ENCODE assay signal across 7 cellular contexts in genomic region chr5:122101636-122102285, GRCh38. TPM values are rescaled to one million over a fixed set of nuclear protein-coding genes. Genes with fewer than 3 reads are reported as not detected.
DNase-seq lines count a peak whose midpoint lies in the region; ATAC-seq and TF ChIP-seq lines count a peak whose summit lies in the region.

No MANE protein-coding gene starts in this region.

- no peak for DNase-seq in GM12864 (ENCODE audit: low read depth)
- peak; percentile 60 for DNase-seq in GM23338 (ENCODE audit: low spot score)
- DNase-seq in NCI-H1694 treated with DMSO at 0.1 percent for 48 hours (lab: John Stamatoyannopoulos, UW), result peak; percentile 22
- peak; percentile 80 for DNase-seq in astrocyte of the spinal cord (ENCODE audit: low read depth, low spot score)
- no peak for DNase-seq in lower lobe of right lung
- DNase-seq in H7, result no peak
- DNase-seq in activated gamma-delta T cell treated with Interleukin-2 at 50 U/mL for 16 hours, result no peak

- H3K27me3 ChIP-seq in GM23338 (ENCODE audit: insufficient read depth) (no peaks in the 10 kb centered on the region), lower lobe of right lung (ENCODE audit: low read depth) (no peaks in the 10 kb centered on the region), H7 (ENCODE audit: control insufficient read depth, insufficient read depth, low read length) (no peaks in the 10 kb centered on the region)

- no peaks in the 10 kb centered on the region for H3K9me3 ChIP-seq in lower lobe of right lung

- peaks cover 16% of the 10 kb centered on the region for H3K4me1 Mint-ChIP-seq in GM23338

- H3K4me2 ChIP-seq in GM23338, result no peak overlapping the region

- no peaks in the 10 kb centered on the region for H3K36me3 Mint-ChIP-seq in GM23338 (ENCODE audit: low read depth)

- H3K27me3 Mint-ChIP-seq in GM23338 (ENCODE audit: insufficient read depth, low read depth, poor library complexity), result no peaks in the 10 kb centered on the region

- H3K4me3 ChIP-seq in GM12864 (ENCODE audit: low read depth, low read length), result no peak overlapping the region
- H3K4me3 ChIP-seq in GM23338, result no peak overlapping the region
- H3K4me3 ChIP-seq in astrocyte of the spinal cord (ENCODE audit: low read depth, low read length), result no peak overlapping the region
- H3K4me3 ChIP-seq in lower lobe of right lung, result no peak overlapping the region
- no peak overlapping the region for H3K4me3 ChIP-seq in H7 (ENCODE audit: insufficient read depth, low read depth, low read length)

- no peak overlapping the region for H3K4me3 Mint-ChIP-seq in GM23338

- in situ Hi-C loops in astrocyte of the spinal cord (cut with HindIII; ENCODE audit: low sequenced_read_pairs), result no loop called here

- TF ChIP-seq CTCF in GM12864 (IDR thresholded peaks at IDR 0.05; ENCODE audit: low read depth, low read length, missing control alignments) (peak; percentile 56), GM23338 (conservative IDR thresholded peaks at IDR 0.05; ENCODE audit: low read depth in 2 of 2) (peak; percentile 59 to 71), astrocyte of the spinal cord (IDR thresholded peaks at IDR 0.05; ENCODE audit: low read depth, low read length) (peak; percentile 61), lower lobe of right lung (IDR thresholded peaks at IDR 0.05) (peak; percentile 53)

- H3K27ac ChIP-seq in GM23338 (ENCODE audit: low read depth) (no peak overlapping the region), lower lobe of right lung (no peak overlapping the region)

- H3K36me3 ChIP-seq in GM23338 (ENCODE audit: insufficient read depth) (no peaks in the 10 kb centered on the region), lower lobe of right lung (no peaks in the 10 kb centered on the region), H7 (replicated peaks; ENCODE audit: control insufficient read depth, insufficient read depth, low read length) (no peaks in the 10 kb centered on the region)

- peaks cover 20% of the 10 kb centered on the region for H3K4me1 ChIP-seq in GM23338 (ENCODE audit: insufficient read depth)
- H3K4me1 ChIP-seq in lower lobe of right lung, result no peaks in the 10 kb centered on the region

- ATAC-seq in GM23338, result peak; percentile 54; the same call in 2 of the 3 replicates
- ATAC-seq in lower lobe of right lung, result peak in 1 of 2 donors; percentile 51

- no peak overlapping the region for H2AFZ ChIP-seq in GM23338

- H3K9me2 ChIP-seq in GM23338 (ENCODE audit: insufficient read depth), result no peaks in the 10 kb centered on the region

- intact Hi-C loops in lower lobe of right lung (cut with DNase I), result loop anchor here (10.0 kb wide), 1 partner anchor 137 kb away; the partner anchor contains the start of gene SRFBP1

- H3F3A ChIP-seq in GM23338 (replicated peaks; ENCODE audit: low read depth), result no peaks in the 10 kb centered on the region

- H4K20me1 ChIP-seq in GM23338 (replicated peaks; ENCODE audit: insufficient read depth), result no peaks in the 10 kb centered on the region

- no peak overlapping the region for H3K27ac Mint-ChIP-seq in GM23338

- H3K9me3 Mint-ChIP-seq in GM23338, result no peaks in the 10 kb centered on the region

- H3K79me2 ChIP-seq in GM23338 (replicated peaks; ENCODE audit: insufficient read depth), result no peaks in the 10 kb centered on the region

TF ChIP-seq in GM23338, 12 proteins besides CTCF, POLR2A, EP300 and RAD21 (continues in another document):
- TF ChIP-seq, protein P1, sequence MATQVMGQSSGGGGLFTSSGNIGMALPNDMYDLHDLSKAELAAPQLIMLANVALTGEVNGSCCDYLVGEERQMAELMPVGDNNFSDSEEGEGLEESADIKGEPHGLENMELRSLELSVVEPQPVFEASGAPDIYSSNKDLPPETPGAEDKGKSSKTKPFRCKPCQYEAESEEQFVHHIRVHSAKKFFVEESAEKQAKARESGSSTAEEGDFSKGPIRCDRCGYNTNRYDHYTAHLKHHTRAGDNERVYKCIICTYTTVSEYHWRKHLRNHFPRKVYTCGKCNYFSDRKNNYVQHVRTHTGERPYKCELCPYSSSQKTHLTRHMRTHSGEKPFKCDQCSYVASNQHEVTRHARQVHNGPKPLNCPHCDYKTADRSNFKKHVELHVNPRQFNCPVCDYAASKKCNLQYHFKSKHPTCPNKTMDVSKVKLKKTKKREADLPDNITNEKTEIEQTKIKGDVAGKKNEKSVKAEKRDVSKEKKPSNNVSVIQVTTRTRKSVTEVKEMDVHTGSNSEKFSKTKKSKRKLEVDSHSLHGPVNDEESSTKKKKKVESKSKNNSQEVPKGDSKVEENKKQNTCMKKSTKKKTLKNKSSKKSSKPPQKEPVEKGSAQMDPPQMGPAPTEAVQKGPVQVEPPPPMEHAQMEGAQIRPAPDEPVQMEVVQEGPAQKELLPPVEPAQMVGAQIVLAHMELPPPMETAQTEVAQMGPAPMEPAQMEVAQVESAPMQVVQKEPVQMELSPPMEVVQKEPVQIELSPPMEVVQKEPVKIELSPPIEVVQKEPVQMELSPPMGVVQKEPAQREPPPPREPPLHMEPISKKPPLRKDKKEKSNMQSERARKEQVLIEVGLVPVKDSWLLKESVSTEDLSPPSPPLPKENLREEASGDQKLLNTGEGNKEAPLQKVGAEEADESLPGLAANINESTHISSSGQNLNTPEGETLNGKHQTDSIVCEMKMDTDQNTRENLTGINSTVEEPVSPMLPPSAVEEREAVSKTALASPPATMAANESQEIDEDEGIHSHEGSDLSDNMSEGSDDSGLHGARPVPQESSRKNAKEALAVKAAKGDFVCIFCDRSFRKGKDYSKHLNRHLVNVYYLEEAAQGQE (IDR thresholded peaks at IDR 0.05; ENCODE audit: unreplicated experiment), result no peak
- TF ChIP-seq JUNB (IDR thresholded peaks at IDR 0.05; ENCODE audit: unreplicated experiment) (no peak), POLR2AphosphoS5 (IDR thresholded peaks at IDR 0.05; ENCODE audit: low read depth) (no peak), CREB1 (CRISPR knock-in tag; IDR thresholded peaks at IDR 0.05; ENCODE audit: low read depth) (no peak), ZNF331 (CRISPR knock-in tag; IDR thresholded peaks at IDR 0.05; ENCODE audit: low read depth) (no peak), STAT1 (IDR thresholded peaks at IDR 0.05; ENCODE audit: unreplicated experiment) (no peak), EZH2 (IDR thresholded peaks at IDR 0.05; ENCODE audit: low read depth, unreplicated experiment) (no peak), ETS1 (IDR thresholded peaks at IDR 0.05) (no peak)

RNA-seq across cellular contexts. Expression of gene LOX, which starts 23.7 kb away (rescaled TPM):
- 1.2 and 1.8 TPM in 2 replicates for total RNA-seq in GM23338 (2014; rRNA removed; shearing (Covaris generic))
- 1.1 and 1.5 TPM in 2 replicates for polyA plus RNA-seq in GM23338 (2016; fragmentation: Nextera tagmentation; extraction: Ambion mirVana)
- total RNA-seq in lower lobe of right lung, result 16.2 TPM
- total RNA-seq in H7 (2014; rRNA removed; shearing (Covaris generic)), result 0.44 and 0.45 TPM in 2 replicates

RNA-seq across cellular contexts. Expression of gene ZNF474, which starts 27.6 kb away (rescaled TPM):
- 0.59 TPM in 1 of 2 replicates, not detected in the other for total RNA-seq in GM23338 (2014; rRNA removed; shearing (Covaris generic))
- not detected in 2 replicates for polyA plus RNA-seq in GM23338 (2016; fragmentation: Nextera tagmentation; extraction: Ambion mirVana)
- 2.2 TPM for total RNA-seq in lower lobe of right lung
- 1.7 TPM in 1 of 2 replicates, not detected in the other for total RNA-seq in H7 (2014; rRNA removed; shearing (Covaris generic))

Comparison
In these comparisons a context has a peak if more than half of its experiments do, and no peak if none do; other contexts are left out.
1. DNase-seq: peak in GM23338 (single experiment), NCI-H1694 treated with DMSO at 0.1 percent for 48 hours (single experiment) and astrocyte of the spinal cord (single experiment); none in GM12864 (single experiment), lower lobe of right lung (single experiment), H7 (single experiment) and activated gamma-delta T cell treated with Interleukin-2 at 50 U/mL for 16 hours (single experiment).
2. Peak in every context shown above with its lines, with median percentiles within 50 percentile points of each other: CTCF ChIP-seq.